10 cellular contexts compared by ENCODE assay signal in the genomic region with DNA sequence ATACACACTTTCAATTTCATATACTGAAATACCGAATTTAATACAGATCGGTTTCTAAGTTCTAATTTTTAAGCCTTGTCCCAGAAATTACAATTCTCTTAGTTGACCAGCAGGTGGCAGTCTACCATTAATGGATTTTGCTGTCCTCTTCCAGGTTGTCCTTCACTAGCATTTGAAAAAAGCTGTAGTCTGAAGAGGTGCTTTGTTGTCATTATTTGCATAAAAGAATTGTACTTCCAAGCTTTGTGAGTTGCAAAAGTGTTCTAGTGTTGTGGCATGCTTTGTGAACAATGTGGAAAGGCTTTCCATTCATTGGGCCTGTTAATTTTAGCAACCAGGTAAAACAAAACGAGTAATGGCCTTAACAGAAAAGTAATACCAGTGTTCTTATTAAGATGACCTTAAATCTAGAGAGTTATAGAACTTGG.
DNase-seq lines count a peak whose midpoint lies in the region; ATAC-seq, FAIRE-seq and TF ChIP-seq lines count a peak whose summit lies in the region.
"Had no signal": no experiment of that assay in that cellular context is flagged by ENCODE, and none has a peak within 500 bp of the region (broad histone marks: within the 10 kb centered on the region; RNA-seq: fewer than 3 reads in every experiment).

No MANE protein-coding gene starts in this region.

- CTCF ChIA-PET in CD4-positive, alpha-beta T cell (lab: Charles Lee): interaction anchor here (0.6 kb wide), 1 partner anchor 878 kb away, joined by 3 read pairs; no protein-coding TSS in a partner anchor

- no peak overlapping the region for H3K4me3 Mint-ChIP-seq in CD4-positive, alpha-beta T cell
- H3K4me3 Mint-ChIP-seq: T-helper 1 cell treated with Interleukin-12 subunit alpha and Interleukin-12 subunit beta and Interleukin-4 antibody, amounts not matched to agents 30 μg/mL and 1 μg/mL, for 36 hours had no signal

- H3K4me1 Mint-ChIP-seq in CD4-positive, alpha-beta T cell (ENCODE audit: low read depth): no peaks in the 10 kb centered on the region

- peaks cover 35% of the 10 kb centered on the region for H3K36me3 Mint-ChIP-seq in CD4-positive, alpha-beta T cell (ENCODE audit: low read depth)

- intact Hi-C loops in CD4-positive, alpha-beta T cell (cut with DNase I, micrococcal nuclease): loop anchor here (1.0 to 10.0 kb wide), 3 partner anchors 430 to 1088 kb away; no protein-coding TSS in a partner anchor

- H3K4me1 ChIP-seq in lung (ENCODE audit: control insufficient read depth in 2 of 2, insufficient read depth in 2 of 2, low read length in 2 of 2): no peaks in the 10 kb centered on the region

- no peak for FAIRE-seq in bronchial epithelial cell (lab: Jason Lieb, UNC)

- no peak overlapping the region for H3K27ac ChIP-seq in CD4-positive, alpha-beta T cell (ENCODE audit: low read depth, low read length)
- no peak overlapping the region for H3K27ac ChIP-seq in HL-60 (replicated peaks)
- no peak overlapping the region for H3K27ac ChIP-seq in lung (ENCODE audit: low read depth in 1 of 2, low read length in 1 of 2)
- H3K27ac ChIP-seq: skin epidermis had no signal

- H3K27me3 Mint-ChIP-seq in CD4-positive, alpha-beta T cell: no peaks in the 10 kb centered on the region

- no peak overlapping the region for H3K4me3 ChIP-seq in HL-60 (replicated peaks; ENCODE audit: insufficient read depth, low read length)
- no peak overlapping the region for H3K4me3 ChIP-seq in bronchial epithelial cell (ENCODE audit: low read depth, low read length)
- no peak overlapping the region for H3K4me3 ChIP-seq in lung
- H3K4me3 ChIP-seq: skin epidermis had no signal

- peaks cover 2% of the 10 kb centered on the region for H3K36me3 ChIP-seq in bronchial epithelial cell (ENCODE audit: control insufficient read depth, insufficient read depth, low read length)
- H3K36me3 ChIP-seq in lung (ENCODE audit: control insufficient read depth in 2 of 2, insufficient read depth in 2 of 2, low read length in 2 of 2): peaks cover 3 to 14% of the 10 kb centered on the region in 2 donors

- no peaks in the 10 kb centered on the region for H3K9me3 ChIP-seq in CD4-positive, alpha-beta T cell (ENCODE audit: control insufficient read depth, low read length)
- H3K9me3 ChIP-seq in lung (ENCODE audit: control insufficient read depth in 2 of 2, insufficient read depth in 1 of 2, low read length in 1 of 2): no peaks in the 10 kb centered on the region

- DNase-seq in CD4-positive, alpha-beta T cell: peak in 1 of 10 experiments; percentile 2
- DNase-seq in HL-60 (ENCODE audit: low read depth in 1 of 2, low spot score in 1 of 2) (peak; percentile 14 to 41), NCI-H774 (lab: John Stamatoyannopoulos, UW) (peak; percentile 73), bronchial epithelial cell (ENCODE audit: low read depth) (peak; percentile 47), lung (ENCODE audit: low spot score) (no peak)

- POLR2A ChIA-PET in CD4-positive, alpha-beta T cell (lab: Charles Lee): no interaction called here

- TF ChIP-seq CTCF in CD4-positive, alpha-beta T cell (IDR thresholded peaks at IDR 0.05): peak; percentile 98
- TF ChIP-seq CTCF in HL-60 (IDR thresholded peaks at IDR 0.05; ENCODE audit: insufficient read depth, low read length) (peak; percentile 52), bronchial epithelial cell (IDR thresholded peaks at IDR 0.05; ENCODE audit: insufficient read depth, low read length, severe bottlenecking) (peak; percentile 56), lung (IDR thresholded peaks at IDR 0.05; ENCODE audit: control extremely low read depth, extremely low read depth) (peak; percentile 52)

- H3K27me3 ChIP-seq in CD4-positive, alpha-beta T cell (ENCODE audit: control insufficient read depth, insufficient read depth, low read length): no peaks in the 10 kb centered on the region
- H3K27me3 ChIP-seq in HL-60 (ENCODE audit: insufficient read depth, poor library complexity, severe bottlenecking) (no peaks in the 10 kb centered on the region), bronchial epithelial cell (ENCODE audit: control insufficient read depth, insufficient read depth, low read length) (no peaks in the 10 kb centered on the region), lung (ENCODE audit: control insufficient read depth, insufficient read depth) (no peaks in the 10 kb centered on the region)

- WGBS in lung, 2 donors: 54 to 72% methylated on average over 3 of the region's 3 CpGs

- H3K27ac Mint-ChIP-seq in CD4-positive, alpha-beta T cell: no peak overlapping the region
- H3K27ac Mint-ChIP-seq: T-helper 1 cell treated with Interleukin-12 subunit alpha and Interleukin-12 subunit beta and Interleukin-4 antibody, amounts not matched to agents 30 μg/mL and 1 μg/mL, for 36 hours had no signal

- ATAC-seq in CD4-positive, alpha-beta T cell (ENCODE audit: poor library complexity): no peak
- ATAC-seq in GM18511 (IDR thresholded peaks at IDR 0.05; ENCODE audit: unreplicated experiment) (peak; percentile 67), lung (ENCODE audit: insufficient read depth, low FRiP score) (no peak), GM18498 (IDR thresholded peaks at IDR 0.05; ENCODE audit: unreplicated experiment) (no peak), HG03457 (IDR thresholded peaks at IDR 0.05; ENCODE audit: unreplicated experiment) (no peak)

- H3K9me3 Mint-ChIP-seq in CD4-positive, alpha-beta T cell: no peaks in the 10 kb centered on the region
- H3K9me3 Mint-ChIP-seq: T-helper 1 cell treated with Interleukin-12 subunit alpha and Interleukin-12 subunit beta and Interleukin-4 antibody, amounts not matched to agents 30 μg/mL and 1 μg/mL, for 36 hours had no signal
